6 cellular contexts compared by ENCODE assay signal in genomic region chr21:43447353-43447977, GRCh38. TPM values are rescaled to one million over a fixed set of nuclear protein-coding genes. Genes with fewer than 3 reads are reported as not detected.
A peak's percentile ranks its signal among the peaks of the same experiment; 100 is the strongest.
DNase-seq lines count a peak whose midpoint lies in the region; ATAC-seq, FAIRE-seq and TF ChIP-seq lines count a peak whose summit lies in the region.
"Not testable (repeated sequence)": the region's sequence is repeated elsewhere in the genome, so short reads cannot be mapped to it uniquely, and the experiment has no call there.

No MANE protein-coding gene starts in this region.

- H3K4me1 Mint-ChIP-seq in WTC11; central memory CD8-positive, alpha-beta T cell: not testable (repeated sequence)

- not testable (repeated sequence) for H3K36me3 Mint-ChIP-seq in WTC11; central memory CD8-positive, alpha-beta T cell (ENCODE audit: insufficient read depth)

- ATAC-seq in WTC11: peak; percentile 50
- peak; percentile 20 for ATAC-seq in central memory CD8-positive, alpha-beta T cell (replicated peaks; ENCODE audit: extremely low read depth, poor library complexity, severe bottlenecking)
- peak in 3 of 4 donors; percentile 23 to 63 (median 27) for ATAC-seq in heart left ventricle
- ATAC-seq in left lobe of liver: peak; percentile 62
- ATAC-seq in lower lobe of right lung: peak; percentile 56 to 65

- H3K27ac Mint-ChIP-seq in WTC11; central memory CD8-positive, alpha-beta T cell (ENCODE audit: low read depth): not testable (repeated sequence)

- H3K9me3 Mint-ChIP-seq in WTC11; central memory CD8-positive, alpha-beta T cell: not testable (repeated sequence)

- not testable (repeated sequence) for H3K27me3 Mint-ChIP-seq in WTC11 (ENCODE audit: low read depth); central memory CD8-positive, alpha-beta T cell

- H3K4me1 ChIP-seq in heart left ventricle, lower lobe of right lung: not testable (repeated sequence)

- not testable (repeated sequence) for H3K9me3 ChIP-seq in heart left ventricle, lower lobe of right lung

- not testable (repeated sequence) for H3K27me3 ChIP-seq in heart left ventricle; lower lobe of right lung (ENCODE audit: low read depth)

- POLR2A ChIA-PET in WTC11 (lab: Charles Lee): not testable (repeated sequence)

- H3K4me3 ChIP-seq in heart left ventricle, lower lobe of right lung: not testable (repeated sequence)

- WGBS in heart left ventricle, 4 donors: no CpG with 5 or more reads among the region's 23 CpGs

- CTCF ChIA-PET in WTC11 (lab: Charles Lee): not testable (repeated sequence)

- not testable (repeated sequence) for TF ChIP-seq CTCF in WTC11 (IDR thresholded peaks at IDR 0.05); heart left ventricle (IDR thresholded peaks at IDR 0.05); lower lobe of right lung (IDR thresholded peaks at IDR 0.05)

- intact Hi-C loops in heart left ventricle (cut with DNase I); lower lobe of right lung (cut with DNase I): not testable (repeated sequence)

- not testable (repeated sequence) for H3K27ac ChIP-seq in heart left ventricle, lower lobe of right lung

- FAIRE-seq in GM12891 (lab: Jason Lieb, UNC): peak; percentile 13

- DNase-seq in GM12891 (ENCODE audit: insufficient read length, low spot score); WTC11 (ENCODE audit: low spot score); central memory CD8-positive, alpha-beta T cell (ENCODE audit: low spot score in 2 of 2); heart left ventricle; left lobe of liver (ENCODE audit: low spot score); lower lobe of right lung: not testable (repeated sequence)

- not testable (repeated sequence) for TF ChIP-seq POLR2A in GM12891 (IDR thresholded peaks at IDR 0.05; ENCODE audit: low read depth, low read length); heart left ventricle (IDR thresholded peaks at IDR 0.05)

- not testable (repeated sequence) for H3K4me3 Mint-ChIP-seq in WTC11; central memory CD8-positive, alpha-beta T cell

- not testable (repeated sequence) for H3K36me3 ChIP-seq in heart left ventricle, lower lobe of right lung

RNA-seq across cellular contexts. Expression of gene SIK1, which starts 20.5 kb away (rescaled TPM):
- 1.5 TPM for polyA plus RNA-seq in GM12891 (2012; ENCODE audit: low read depth, missing spikeins)
- total RNA-seq in WTC11 (2021): 3.7 to 3.9 TPM (median 3.8 TPM) in 3 replicates
- total RNA-seq in heart left ventricle: 10 to 100 TPM in 4 of 9 donors, 1 to 10 TPM in 4, under 1 TPM in 1; 0.38 to 53.5 (median 5.4) TPM
- 1 to 10 TPM; 1.4 to 5.7 TPM for polyA plus RNA-seq in heart left ventricle
- total RNA-seq in left lobe of liver: 6.3 TPM
- 30.1 TPM for total RNA-seq in lower lobe of right lung
